Comparison of ENCODE assay signal across 1 cellular context in the genomic region with DNA sequence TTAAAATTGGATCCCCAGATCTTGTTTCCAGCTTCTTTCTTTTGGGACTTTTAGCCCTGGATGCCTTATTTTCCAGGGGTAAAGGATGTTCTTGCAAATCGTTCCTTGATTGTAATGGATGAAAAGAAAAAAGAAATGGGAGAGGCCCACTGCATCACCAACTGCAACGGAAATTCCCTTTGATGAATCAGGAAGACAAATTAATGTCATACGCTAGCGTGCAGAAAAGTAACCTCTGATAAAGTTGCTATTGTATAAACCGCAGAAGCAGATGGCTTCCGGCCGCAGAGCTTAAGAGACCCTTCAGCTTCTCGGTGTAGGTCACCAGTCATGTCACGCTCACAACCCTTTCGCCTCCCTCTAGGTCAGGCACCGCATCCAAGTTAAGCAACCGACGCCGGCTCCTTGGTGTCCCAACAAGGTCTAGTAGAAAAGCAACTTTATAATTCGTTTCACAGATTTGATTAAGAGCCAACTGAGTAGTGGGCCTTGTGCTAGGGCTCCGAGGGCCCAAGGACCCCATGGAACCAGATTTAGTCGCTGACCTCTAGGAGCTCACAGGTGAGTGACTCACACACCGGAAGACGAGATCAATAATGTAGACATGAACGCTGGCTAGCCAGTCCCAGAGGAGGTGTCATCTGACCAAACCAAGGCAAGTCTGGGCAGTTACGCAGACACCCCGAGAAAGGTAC.
TF ChIP-seq lines count a peak whose summit lies in the region.

No MANE protein-coding gene starts in this region.

TF ChIP-seq in H1, 55 proteins besides CTCF, POLR2A, EP300 and RAD21:
- no peak for TF ChIP-seq KDM5A (IDR thresholded peaks at IDR 0.05; ENCODE audit: low read length)
- no peak for TF ChIP-seq SAP30 (IDR thresholded peaks at IDR 0.05; ENCODE audit: insufficient read depth, insufficient replicate concordance, low read length)
- TF ChIP-seq RXRA (IDR thresholded peaks at IDR 0.05; ENCODE audit: insufficient read depth, low read depth, low read length): no peak
- TF ChIP-seq RNF2 (IDR thresholded peaks at IDR 0.05; ENCODE audit: borderline replicate concordance, low read depth, low read length, missing control alignments, poor library complexity, severe bottlenecking): no peak
- no peak for TF ChIP-seq SIX5 (IDR thresholded peaks at IDR 0.05; ENCODE audit: low read depth, low read length)
- TF ChIP-seq POU5F1 (IDR thresholded peaks at IDR 0.05; ENCODE audit: low read depth, low read length): no peak
- no peak for TF ChIP-seq BACH1 (IDR thresholded peaks at IDR 0.05; ENCODE audit: low read length)
- no peak for TF ChIP-seq ATF3 (IDR thresholded peaks at IDR 0.05; ENCODE audit: insufficient read depth, low read depth, low read length)
- TF ChIP-seq CTBP2 (IDR thresholded peaks at IDR 0.05; ENCODE audit: borderline replicate concordance, insufficient read depth, insufficient read length, low read length): no peak
- TF ChIP-seq NRF1 (IDR thresholded peaks at IDR 0.05; ENCODE audit: low read depth, low read length): no peak
- TF ChIP-seq TEAD4 (IDR thresholded peaks at IDR 0.05; ENCODE audit: low read depth, low read length): no peak
- no peak for TF ChIP-seq NANOG (IDR thresholded peaks at IDR 0.05; ENCODE audit: insufficient read depth, low read depth, low read length, poor library complexity, severe bottlenecking)
- no peak for TF ChIP-seq MAFK (IDR thresholded peaks at IDR 0.05; ENCODE audit: low read depth, low read length)
- TF ChIP-seq SIRT6 (IDR thresholded peaks at IDR 0.05; ENCODE audit: low read length): no peak
- TF ChIP-seq, protein P1, sequence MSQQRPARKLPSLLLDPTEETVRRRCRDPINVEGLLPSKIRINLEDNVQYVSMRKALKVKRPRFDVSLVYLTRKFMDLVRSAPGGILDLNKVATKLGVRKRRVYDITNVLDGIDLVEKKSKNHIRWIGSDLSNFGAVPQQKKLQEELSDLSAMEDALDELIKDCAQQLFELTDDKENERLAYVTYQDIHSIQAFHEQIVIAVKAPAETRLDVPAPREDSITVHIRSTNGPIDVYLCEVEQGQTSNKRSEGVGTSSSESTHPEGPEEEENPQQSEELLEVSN (IDR thresholded peaks at IDR 0.05): no peak
- TF ChIP-seq JUN (IDR thresholded peaks at IDR 0.05; ENCODE audit: low read depth, low read length): no peak
- no peak for TF ChIP-seq ZNF274 (IDR thresholded peaks at IDR 0.05; ENCODE audit: borderline replicate concordance, extremely low read depth, low read length)
- no peak for TF ChIP-seq SRF (IDR thresholded peaks at IDR 0.05; ENCODE audit: low read depth, low read length)
- TF ChIP-seq JUND (IDR thresholded peaks at IDR 0.05; ENCODE audit: low read length): peak; percentile 69
- no peak for TF ChIP-seq BCL11A (IDR thresholded peaks at IDR 0.05; ENCODE audit: low read depth in 2 of 2, low read length in 2 of 2)
- TF ChIP-seq SUZ12 (IDR thresholded peaks at IDR 0.05; ENCODE audit: low read length): no peak
- peak; percentile 15 for TF ChIP-seq KDM4A (IDR thresholded peaks at IDR 0.05; ENCODE audit: low read depth, low read length, severe bottlenecking)
- TF ChIP-seq EZH2 (IDR thresholded peaks at IDR 0.05; ENCODE audit: low read depth, low read length, severe bottlenecking): no peak
- TF ChIP-seq PHF8 (conservative IDR thresholded peaks at IDR 0.05; ENCODE audit: low read depth, low read length): peak; percentile 42; the same call in 1 of the 2 replicates
- no peak for TF ChIP-seq CREB1 (IDR thresholded peaks at IDR 0.05)
- TF ChIP-seq ASH2L (IDR thresholded peaks at IDR 0.05; ENCODE audit: low read length): no peak
- TF ChIP-seq TBP (IDR thresholded peaks at IDR 0.05; ENCODE audit: low read depth, low read length): peak; percentile 41; the same call in 1 of the 2 replicates
- TF ChIP-seq HDAC6 (IDR thresholded peaks at IDR 0.05; ENCODE audit: low read depth, low read length): no peak
- TF ChIP-seq CBX5 (IDR thresholded peaks at IDR 0.05; ENCODE audit: low read depth, low read length): no peak
- no peak for TF ChIP-seq CBX8 (IDR thresholded peaks at IDR 0.05; ENCODE audit: borderline replicate concordance, low read depth, low read length)
- TF ChIP-seq GABPA (IDR thresholded peaks at IDR 0.05; ENCODE audit: borderline replicate concordance, insufficient read depth, low read length): no peak
- TF ChIP-seq CHD7 (IDR thresholded peaks at IDR 0.05; ENCODE audit: insufficient replicate concordance, low read length): no peak
- TF ChIP-seq CHD2 (IDR thresholded peaks at IDR 0.05; ENCODE audit: low read length): no peak
- TF ChIP-seq YY1 (IDR thresholded peaks at IDR 0.05; ENCODE audit: low read depth, low read length): no peak
- TF ChIP-seq TAF1 (IDR thresholded peaks at IDR 0.05; ENCODE audit: low read depth, low read length): peak; percentile 76
- TF ChIP-seq, protein P2, sequence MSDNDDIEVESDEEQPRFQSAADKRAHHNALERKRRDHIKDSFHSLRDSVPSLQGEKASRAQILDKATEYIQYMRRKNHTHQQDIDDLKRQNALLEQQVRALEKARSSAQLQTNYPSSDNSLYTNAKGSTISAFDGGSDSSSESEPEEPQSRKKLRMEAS (IDR thresholded peaks at IDR 0.05): no peak
- no peak for TF ChIP-seq HDAC2 (IDR thresholded peaks at IDR 0.05; ENCODE audit: borderline replicate concordance in 1 of 2, low read depth in 2 of 2, low read length in 2 of 2)
- no peak for TF ChIP-seq USF2 (IDR thresholded peaks at IDR 0.05; ENCODE audit: low read length)
- peak; percentile 64 for TF ChIP-seq TAF7 (optimal IDR thresholded peaks at IDR 0.05; ENCODE audit: borderline replicate concordance, low read depth, low read length)
- no peak for TF ChIP-seq RFX5 (IDR thresholded peaks at IDR 0.05; ENCODE audit: borderline replicate concordance, low read depth, low read length)
- no peak for TF ChIP-seq CHD1 (IDR thresholded peaks at IDR 0.05; ENCODE audit: low read depth, low read length)
- no peak for TF ChIP-seq SP1 (IDR thresholded peaks at IDR 0.05; ENCODE audit: low read depth, low read length)
- no peak for TF ChIP-seq FOSL1 (IDR thresholded peaks at IDR 0.05; ENCODE audit: insufficient read depth, low read depth, low read length)
- TF ChIP-seq SP4 (IDR thresholded peaks at IDR 0.05; ENCODE audit: low read length): no peak
- TF ChIP-seq SIN3A (conservative IDR thresholded peaks at IDR 0.05 in 1 of 2, IDR thresholded peaks at IDR 0.05 in 1 of 2; ENCODE audit: low read depth in 1 of 2, low read length in 2 of 2): peak; percentile 55 to 72; a peak in 2 of 4 replicates
- no peak for TF ChIP-seq CEBPB (IDR thresholded peaks at IDR 0.05; ENCODE audit: low read depth, low read length)
- TF ChIP-seq EGR1 (IDR thresholded peaks at IDR 0.05; ENCODE audit: borderline replicate concordance, low read depth, low read length): no peak
- TF ChIP-seq KDM1A (IDR thresholded peaks at IDR 0.05; ENCODE audit: borderline replicate concordance, low read length): no peak
- TF ChIP-seq ATF2 (IDR thresholded peaks at IDR 0.05; ENCODE audit: low read length): no peak
- TF ChIP-seq POLR2AphosphoS5 (IDR thresholded peaks at IDR 0.05; ENCODE audit: low read depth, low read length): no peak; the same call in 1 of the 2 replicates
- no peak for TF ChIP-seq TCF12 (IDR thresholded peaks at IDR 0.05; ENCODE audit: low read depth, low read length)
- TF ChIP-seq GTF2F1 (IDR thresholded peaks at IDR 0.05; ENCODE audit: borderline replicate concordance, low read depth, low read length): no peak
- TF ChIP-seq BRCA1 (IDR thresholded peaks at IDR 0.05; ENCODE audit: low read depth, low read length): no peak
- TF ChIP-seq RBBP5 (IDR thresholded peaks at IDR 0.05; ENCODE audit: borderline replicate concordance, low read depth, low read length): no peak
- TF ChIP-seq SP2 (IDR thresholded peaks at IDR 0.05; ENCODE audit: low read length): no peak
